Comparison of ENCODE assay signal across 12 cellular contexts in the genomic region with DNA sequence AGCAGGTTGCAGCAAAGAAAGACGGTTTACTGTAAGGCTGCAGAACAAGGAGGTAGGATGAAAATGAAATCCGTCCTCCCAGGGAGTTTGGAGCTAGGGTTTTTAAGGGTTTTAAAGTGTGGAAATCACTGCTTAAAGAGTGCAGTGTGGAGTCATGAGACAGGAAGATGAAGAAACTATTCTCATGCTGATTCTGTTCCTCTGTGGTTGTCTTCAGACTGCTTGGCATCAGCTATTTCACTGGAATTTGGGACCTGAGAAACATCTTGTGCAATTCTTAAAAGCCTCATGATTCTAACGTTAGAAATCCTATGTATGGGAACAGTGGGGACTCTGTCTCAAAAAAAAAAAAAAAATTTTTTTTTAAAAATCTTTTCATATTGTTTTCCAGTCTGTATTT.
DNase-seq lines count a peak whose midpoint lies in the region; ATAC-seq lines count a peak whose summit lies in the region.
"Had no signal": no experiment of that assay in that cellular context is flagged by ENCODE, and none has a peak within 500 bp of the region (broad histone marks: within the 10 kb centered on the region; RNA-seq: fewer than 3 reads in every experiment).

No MANE protein-coding gene starts in this region.

- no peak for ATAC-seq in GM18861 (IDR thresholded peaks at IDR 0.05; ENCODE audit: unreplicated experiment)
- ATAC-seq in GM21526 (IDR thresholded peaks at IDR 0.05; ENCODE audit: low FRiP score, unreplicated experiment): no peak
- ATAC-seq in HG03521 (IDR thresholded peaks at IDR 0.05; ENCODE audit: unreplicated experiment): no peak
- ATAC-seq: natural killer cell treated with Interleukin-12 subunit alpha and Interleukin-12 subunit beta and Interleukin-15 and Interleukin-18, amount 100 ng/mL, for 72 hours had no signal

- DNase-seq in GM04503 (ENCODE audit: low read depth) (peak; percentile 79), astrocyte of the hippocampus (ENCODE audit: low read depth, low spot score) (peak; percentile 16), inferior parietal cortex (ENCODE audit: extremely low spot score) (peak; percentile 10), superior temporal gyrus (ENCODE audit: extremely low spot score) (peak; percentile 44)
- no peak for DNase-seq in activated effector memory CD4-positive, alpha-beta T cell treated with Interleukin-2 at 50 U/mL for 16 hours
- DNase-seq: activated CD4-positive, alpha-beta T cell treated with anti-CD3 and anti-CD28 coated beads, Interleukin-2, amount 10 ng/mL, durations not matched to agents 24 days and 14 days; heart right ventricle; NCI-H2081 had no signal
